ENCODE assay signal across 12 cellular contexts in the genomic region with DNA sequence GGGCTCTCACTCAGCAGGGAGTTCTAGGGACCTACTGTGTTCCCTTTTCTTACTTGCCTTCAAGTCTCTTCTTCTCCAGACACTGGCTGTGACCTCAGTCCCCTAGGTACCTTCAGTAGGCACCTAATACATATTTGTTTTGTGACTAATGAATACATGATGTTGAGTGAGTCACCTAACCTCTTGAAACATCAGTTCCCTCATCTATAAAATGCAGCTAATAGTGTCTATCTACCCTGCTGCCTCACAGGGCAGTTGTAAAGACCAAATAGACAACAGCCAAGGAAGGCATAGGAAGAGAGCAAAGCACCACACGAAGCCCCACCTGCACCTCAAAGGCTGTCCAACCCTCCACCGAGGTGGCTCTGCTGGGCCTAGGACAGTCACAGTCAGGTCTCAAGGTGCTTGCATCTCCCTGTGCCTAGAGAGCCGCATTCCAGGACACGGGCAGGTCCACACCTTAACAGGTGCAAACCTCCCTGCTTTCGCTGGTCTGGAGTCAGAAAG. TPM values are rescaled to one million over a fixed set of nuclear protein-coding genes. Genes with fewer than 3 reads are reported as not detected.
DNase-seq lines count a peak whose midpoint lies in the region; ATAC-seq and TF ChIP-seq lines count a peak whose summit lies in the region.
"Had no signal": no experiment of that assay in that cellular context is flagged by ENCODE, and none has a peak within 500 bp of the region (broad histone marks: within the 10 kb centered on the region; RNA-seq: fewer than 3 reads in every experiment).

No MANE protein-coding gene starts in this region.

- H3K9me2 ChIP-seq in PC-9 (ENCODE audit: insufficient read depth) = no peaks in the 10 kb centered on the region

- H3K9me3 ChIP-seq in PC-9 (ENCODE audit: insufficient read depth, low read depth) = no peaks in the 10 kb centered on the region
- H3K9me3 ChIP-seq in skeletal muscle tissue (ENCODE audit: control insufficient read depth in 3 of 3, low read length in 3 of 3) = peaks cover 0 to 3% (median 0%) of the 10 kb centered on the region in 3 donors

- no peak overlapping the region for H2AFZ ChIP-seq in PC-9

- H3K4me3 ChIP-seq in PC-9 (peak overlapping the region; percentile 17; the same call in 1 of the 2 replicates), fibroblast of the aortic adventitia (ENCODE audit: low read depth, low read length) (no peak overlapping the region), skeletal muscle tissue (ENCODE audit: low read length in 3 of 3) (peak overlapping the region in 1 of 3 donors; percentile 32)
- H3K4me3 ChIP-seq: cardiac muscle cell had no signal

- H3K4me2 ChIP-seq in PC-9 = peak overlapping the region; percentile 62

- POLR2A ChIA-PET in PC-9 (lab: Charles Lee; ENCODE audit: unreplicated experiment) = interaction anchor here (0.5 to 0.7 kb wide), 3 partner anchors 8 to 407 kb away, joined by 3 to 8 read pairs (median 6); no protein-coding TSS in a partner anchor

- BruUV-seq in PC-9 (replicated peaks; lab: Mats Ljungman, UMichigan) = no TSS peak

- TF ChIP-seq CTCF in PC-9 (conservative IDR thresholded peaks at IDR 0.05) = no peak
- no peak for TF ChIP-seq CTCF in fibroblast of the aortic adventitia (IDR thresholded peaks at IDR 0.05; ENCODE audit: insufficient read depth, low read length)

- peaks cover 54% of the 10 kb centered on the region for H3F3A ChIP-seq in PC-9 (ENCODE audit: insufficient read depth, low read depth)

- H3K36me3 ChIP-seq in PC-9 (ENCODE audit: low read depth) = no peaks in the 10 kb centered on the region
- peaks cover 3 to 7% (median 6%) of the 10 kb centered on the region in 3 donors for H3K36me3 ChIP-seq in skeletal muscle tissue (ENCODE audit: control insufficient read depth in 3 of 3, insufficient read depth in 3 of 3, low read length in 3 of 3)
- H3K36me3 ChIP-seq: cardiac muscle cell had no signal

- H3K79me2 ChIP-seq in PC-9 (ENCODE audit: low read depth) = no peaks in the 10 kb centered on the region

- peak overlapping the region; percentile 62 for H3K27ac ChIP-seq in PC-9
- H3K27ac ChIP-seq in skeletal muscle tissue (ENCODE audit: low read depth, low read length) = peak overlapping the region; percentile 89
- H3K27ac ChIP-seq: cardiac muscle cell had no signal

- no peaks in the 10 kb centered on the region for H4K20me1 ChIP-seq in PC-9 (ENCODE audit: insufficient read depth)

- ATAC-seq in HG02759 (IDR thresholded peaks at IDR 0.05; ENCODE audit: unreplicated experiment) (no peak), HG03039 (IDR thresholded peaks at IDR 0.05; ENCODE audit: unreplicated experiment) (no peak), HG02571 (IDR thresholded peaks at IDR 0.05; ENCODE audit: unreplicated experiment) (no peak)

- H3K27me3 ChIP-seq in PC-9 (ENCODE audit: insufficient read depth, low read depth) (no peaks in the 10 kb centered on the region), skeletal muscle tissue (ENCODE audit: control insufficient read depth in 3 of 3, insufficient read depth in 3 of 3, low read length in 3 of 3) (no peaks in the 10 kb centered on the region)
- H3K27me3 ChIP-seq: cardiac muscle cell had no signal

- H3K4me1 ChIP-seq in PC-9 (replicated peaks; ENCODE audit: insufficient read depth) (peaks cover 76% of the 10 kb centered on the region), skeletal muscle tissue (ENCODE audit: control insufficient read depth in 3 of 3, insufficient read depth in 3 of 3, low read length in 3 of 3) (peaks cover 72 to 98% (median 80%) of the 10 kb centered on the region in 3 donors)

- CTCF ChIA-PET in PC-9 (lab: Charles Lee) = interaction anchor here (0.9 to 1.0 kb wide), 2 partner anchors 29 to 71 kb away, joined by 3 read pairs; a partner anchor contains a TSS

- intact Hi-C loops in PC-9 (cut with micrococcal nuclease; ENCODE audit: unreplicated experiment) = no loop called here

- peak overlapping the region in 1 of 3 donors; percentile 2 for H3K9ac ChIP-seq in skeletal muscle tissue (ENCODE audit: low read depth in 1 of 3, low read length in 3 of 3)

- peak; percentile 83 for DNase-seq in ELR (ENCODE audit: low read depth)
- DNase-seq in PC-9 = peak; percentile 56 to 90
- DNase-seq in fibroblast of the aortic adventitia (ENCODE audit: low read depth) = peak; percentile 18
- DNase-seq: immature natural killer cell; NCI-H2081; nephron progenitor cell; stimulated activated CD4-positive, alpha-beta T cell treated with anti-CD3 and anti-CD28 coated beads, Interleukin-15, amount 100 ng/mL, for 24 hours had no signal

RNA-seq across cellular contexts. Expression of a gene that starts 29.1 kb away (rescaled TPM):
- total RNA-seq in PC-9 (2021) (11.0 and 19.6 TPM in 2 replicates), fibroblast of the aortic adventitia (ENCODE audit: low replicate concordance) (3.7 and 4.2 TPM in 2 replicates), skeletal muscle tissue (2.6 TPM)

Comparison
In these comparisons a context has a peak if more than half of its experiments do, and no peak if none do; other contexts are left out.
1. DNase-seq: peak in every context shown above with its lines; median percentile 83 in ELR; 73 in PC-9; 18 in fibroblast of the aortic adventitia.